31 cellular contexts compared by ENCODE assay signal in genomic region chr3:112349557-112349956, GRCh38. TPM values are rescaled to one million over a fixed set of nuclear protein-coding genes. Genes with fewer than 3 reads are reported as not detected.
"Had no signal": no experiment of that assay in that cellular context is flagged by ENCODE, and none has a peak within 500 bp of the region (broad histone marks: within the 10 kb centered on the region; RNA-seq: fewer than 3 reads in every experiment).

No MANE protein-coding gene starts in this region.

- H3K4me1 ChIP-seq: left lung, parathyroid adenoma, stomach had no signal

- DNase-seq: dermis blood vessel endothelial cell; effector memory CD8-positive, alpha-beta T cell; foreskin fibroblast; heart right ventricle; hippocampal formation; left cardiac atrium; left lung; mesenchymal stem cell; mucosa of descending colon; naive B cell; stimulated activated CD4-positive, alpha-beta T cell treated with anti-CD3 and anti-CD28 coated beads, Interleukin-2, amount 100 ng/mL, for 24 hours; stimulated activated CD4-positive, alpha-beta T cell treated with anti-CD3 and anti-CD28 coated beads, Interleukin-4, amount 100 ng/mL, for 24 hours; stimulated activated naive CD4-positive, alpha-beta T cell treated with Interleukin-2 at 50 U/mL for 16 hours; stomach; thyroid gland; trophoblast cell had no signal

- H3K27ac Mint-ChIP-seq: effector memory CD8-positive, alpha-beta T cell; mesothelial cell of epicardium; neural progenitor cell; progenitor cell of endocrine pancreas; stimulated activated effector memory CD8-positive, alpha-beta T cell treated with anti-CD3 and anti-CD28 coated beads, Interleukin-12 subunit alpha, Interleukin-12 subunit beta, amount 100 ng/mL, for 72 hours had no signal

- H2AFZ ChIP-seq: neural progenitor cell, parathyroid adenoma had no signal

- ATAC-seq: effector memory CD8-positive, alpha-beta T cell; esophagus mucosa; gastroesophageal sphincter; heart right ventricle; left cardiac atrium; left lung; mucosa of descending colon; sciatic nerve; stimulated activated effector memory CD8-positive, alpha-beta T cell treated with anti-CD3 and anti-CD28 coated beads, Interleukin-12 subunit alpha, Interleukin-12 subunit beta, amount 100 ng/mL, for 72 hours had no signal

- H3K27me3 Mint-ChIP-seq: naive B cell, progenitor cell of endocrine pancreas had no signal

- H3K79me2 ChIP-seq: parathyroid adenoma had no signal

- H3K4me3 Mint-ChIP-seq: effector memory CD8-positive, alpha-beta T cell; mesothelial cell of epicardium; nephron; neural progenitor cell; stimulated activated effector memory CD8-positive, alpha-beta T cell treated with anti-CD3 and anti-CD28 coated beads, Interleukin-12 subunit alpha, Interleukin-12 subunit beta, amount 100 ng/mL, for 72 hours had no signal

- H3K4me1 Mint-ChIP-seq: stimulated activated effector memory CD8-positive, alpha-beta T cell treated with anti-CD3 and anti-CD28 coated beads, Interleukin-12 subunit alpha, Interleukin-12 subunit beta, amount 100 ng/mL, for 72 hours had no signal

- H3K27ac ChIP-seq: coronary artery, epithelial cell of prostate, gastroesophageal sphincter, left lung, neural progenitor cell, parathyroid adenoma, stomach, vagina had no signal

- H3K27me3 ChIP-seq: gastroesophageal sphincter, heart right ventricle, left lung, neural progenitor cell, stomach, thyroid gland, vagina had no signal

- H3K9me3 Mint-ChIP-seq: effector memory CD8-positive, alpha-beta T cell; naive B cell; stimulated activated effector memory CD8-positive, alpha-beta T cell treated with anti-CD3 and anti-CD28 coated beads, Interleukin-12 subunit alpha, Interleukin-12 subunit beta, amount 100 ng/mL, for 72 hours had no signal

- H3K4me2 ChIP-seq: smooth muscle cell had no signal

- H3K36me3 ChIP-seq: left lung, vagina had no signal

- H3K4me3 ChIP-seq: coronary artery, gastroesophageal sphincter, heart right ventricle, left lung, mucosa of descending colon, neural progenitor cell, smooth muscle cell, stomach, thyroid gland, vagina had no signal

RNA-seq across cellular contexts. Expression of gene SLC9C1, which starts 55.5 kb away (rescaled TPM):
- total RNA-seq: esophagus mucosa, lower leg skin, osteoblast, smooth muscle cell, vagina had no signal
- polyA plus RNA-seq: smooth muscle cell, stomach had no signal
